ENCODE assay signal across 7 cellular contexts in the genomic region with DNA sequence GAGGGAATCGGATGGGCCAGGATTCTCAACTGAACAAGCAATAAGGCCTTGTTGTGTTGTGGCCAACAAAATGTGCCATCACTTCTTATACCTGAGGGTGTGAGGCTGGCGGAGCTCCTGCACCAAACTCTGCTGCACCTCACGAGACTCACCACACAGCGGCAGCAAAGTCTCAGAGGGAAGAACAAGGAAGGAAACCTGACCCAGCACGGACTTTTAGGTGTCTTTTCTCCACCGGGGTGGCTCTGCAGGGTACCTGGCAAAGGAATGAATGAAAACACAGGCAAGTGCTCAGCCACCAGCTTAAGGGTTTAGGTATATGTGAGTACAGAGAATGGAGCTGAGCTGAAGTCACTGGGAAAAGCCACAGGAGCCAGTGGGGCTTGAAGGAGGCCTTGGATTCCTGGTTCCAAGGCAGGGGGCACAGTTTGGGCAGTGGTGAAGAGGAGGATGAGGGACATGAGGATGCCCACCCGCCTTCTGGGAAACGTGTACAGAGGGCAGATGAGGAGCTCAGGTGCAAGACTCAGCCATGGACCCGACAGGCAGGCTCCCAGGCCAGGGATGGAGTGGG. TPM values are rescaled to one million over a fixed set of nuclear protein-coding genes. Genes with fewer than 3 reads are reported as not detected.
A peak's percentile ranks its signal among the peaks of the same experiment; 100 is the strongest.
DNase-seq lines count a peak whose midpoint lies in the region; ATAC-seq and TF ChIP-seq lines count a peak whose summit lies in the region.

No MANE protein-coding gene starts in this region.

- no peaks in the 10 kb centered on the region for H3K27me3 ChIP-seq in Loucy (ENCODE audit: insufficient read depth, low read length, poor library complexity, severe bottlenecking)
- no peaks in the 10 kb centered on the region for H3K27me3 ChIP-seq in esophagus squamous epithelium

- H3K4me3 ChIP-seq in Loucy (ENCODE audit: low read length, poor library complexity, severe bottlenecking) (no peak overlapping the region), esophagus squamous epithelium (no peak overlapping the region)

- H3K9ac ChIP-seq in Loucy (ENCODE audit: low read depth, low read length, poor library complexity, severe bottlenecking), result no peak overlapping the region

- TF ChIP-seq CTCF in Loucy (conservative IDR thresholded peaks at IDR 0.05; ENCODE audit: low read length), result peak; percentile 59
- TF ChIP-seq CTCF in esophagus squamous epithelium (IDR thresholded peaks at IDR 0.05), result peak; percentile 17 to 65 (median 34)

- H2AFZ ChIP-seq in Loucy (ENCODE audit: low read length), result peak overlapping the region; percentile 87

- no peaks in the 10 kb centered on the region for H3K79me2 ChIP-seq in Loucy (ENCODE audit: insufficient read depth, low read length)

- H3K36me3 ChIP-seq in Loucy (ENCODE audit: insufficient read depth, low read length) (no peaks in the 10 kb centered on the region), esophagus squamous epithelium (no peaks in the 10 kb centered on the region)

- DNase-seq in GM04504 (ENCODE audit: low read depth), result peak; percentile 3
- DNase-seq in SK-MEL-5 (ENCODE audit: low read depth, low spot score), result peak; percentile 77
- no peak for DNase-seq in esophagus squamous epithelium (lab: John Stamatoyannopoulos, UW)
- DNase-seq in occipital lobe (lab: John Stamatoyannopoulos, UW), result peak; percentile 7
- DNase-seq in stimulated activated naive CD4-positive, alpha-beta T cell treated with Interleukin-2 at 50 U/mL for 16 hours (lab: John Stamatoyannopoulos, UW), result no peak

- WGBS in esophagus squamous epithelium, 2 donors, result 27 to 34% methylated on average over 9 of the region's 9 CpGs

- in situ Hi-C loops in SK-MEL-5 (cut with HindIII; ENCODE audit: low pct_unique_long_range_greater_than_20kb, low sequenced_read_pairs), result no loop called here

- peak overlapping the region; percentile 26 for H3K4me2 ChIP-seq in Loucy (ENCODE audit: low read depth, low read length, poor library complexity, severe bottlenecking)

- no peak for TF ChIP-seq POLR2A in esophagus squamous epithelium (IDR thresholded peaks at IDR 0.05)

- no peaks in the 10 kb centered on the region for H3K9me3 ChIP-seq in Loucy (ENCODE audit: insufficient read depth, low read depth, low read length)
- H3K9me3 ChIP-seq in esophagus squamous epithelium, result no peaks in the 10 kb centered on the region

- H3F3A ChIP-seq in Loucy (ENCODE audit: low read depth), result no peaks in the 10 kb centered on the region

- no peaks in the 10 kb centered on the region for H3K4me1 ChIP-seq in Loucy (ENCODE audit: insufficient read depth, low read length, poor library complexity, severe bottlenecking)
- no peaks in the 10 kb centered on the region for H3K4me1 ChIP-seq in esophagus squamous epithelium

- intact Hi-C loops in esophagus squamous epithelium (cut with DNase I), result no loop called here

- H3K27ac ChIP-seq in esophagus squamous epithelium, result no peak overlapping the region

- H3K9me2 ChIP-seq in Loucy (replicated peaks; ENCODE audit: low read depth, low read length), result no peaks in the 10 kb centered on the region

- no peaks in the 10 kb centered on the region for H4K20me1 ChIP-seq in Loucy (ENCODE audit: insufficient read depth, low read length, poor library complexity, severe bottlenecking)

- peak; percentile 77 for ATAC-seq in GM21390 (IDR thresholded peaks at IDR 0.05; ENCODE audit: unreplicated experiment)

RNA-seq across cellular contexts. Expression of a gene that starts 31.1 kb away (rescaled TPM):
- total RNA-seq in SK-MEL-5 (2014; rRNA removed; shearing (Covaris generic)), result not detected in 2 replicates
- polyA plus RNA-seq in SK-MEL-5 (2015; cell fraction: cytosol; rRNA removed), result not detected in 2 replicates
- polyA plus RNA-seq in SK-MEL-5 (2015; cell fraction: nucleus; rRNA removed), result not detected in 2 replicates
- total RNA-seq in esophagus squamous epithelium (not detected), occipital lobe (not detected)

Comparison
In these comparisons a context has a peak if more than half of its experiments do, and no peak if none do; other contexts are left out.
1. DNase-seq: peak in GM04504 (single experiment), SK-MEL-5 (single experiment) and occipital lobe (single experiment); none in esophagus squamous epithelium (single experiment) and stimulated activated naive CD4-positive, alpha-beta T cell treated with Interleukin-2 at 50 U/mL for 16 hours (single experiment).